ENCODE assay signal across 26 cellular contexts in the genomic region with DNA sequence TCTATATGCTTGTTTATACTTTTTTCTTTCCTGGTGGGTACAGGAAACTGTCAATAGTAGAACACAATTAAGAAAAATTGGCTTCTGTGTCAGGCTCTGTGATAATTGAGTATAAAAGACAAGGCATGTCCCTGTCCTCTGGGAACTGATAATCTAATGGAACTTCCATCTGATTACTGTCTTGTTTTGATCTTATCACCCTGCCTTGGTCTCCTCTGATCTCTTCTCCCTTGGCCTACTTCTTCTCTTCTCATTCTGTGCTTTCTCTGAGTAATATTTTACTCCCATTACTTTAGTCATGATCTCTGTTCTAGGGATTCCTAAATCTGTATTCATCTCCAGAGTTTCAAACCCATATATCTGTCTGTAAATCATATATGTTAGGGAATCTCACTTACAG.
"Had no signal": no experiment of that assay in that cellular context is flagged by ENCODE, and none has a peak within 500 bp of the region (broad histone marks: within the 10 kb centered on the region; RNA-seq: fewer than 3 reads in every experiment).

No MANE protein-coding gene starts in this region.

- H3K9me3 ChIP-seq: left lung, lower lobe of right lung, ovary, right atrium auricular region, right lobe of liver, stomach, testis, thyroid gland, transverse colon, upper lobe of left lung, vagina had no signal

- H3K9me3 Mint-ChIP-seq: immature natural killer cell; naive thymus-derived CD8-positive, alpha-beta T cell; nephron; stimulated activated memory B cell treated with anti-CD40 and anti-IgM and Interleukin-4, amounts not matched to agents 10 μg/mL and 1 μg/mL and 100 μg/mL, for 72 hours had no signal

- H3K27ac Mint-ChIP-seq: nephron; progenitor cell of endocrine pancreas; stimulated activated memory B cell treated with anti-CD40 and anti-IgM and Interleukin-4, amounts not matched to agents 10 μg/mL and 1 μg/mL and 100 μg/mL, for 72 hours had no signal

- H3K27me3 Mint-ChIP-seq: naive thymus-derived CD8-positive, alpha-beta T cell; progenitor cell of endocrine pancreas; stimulated activated memory B cell treated with anti-CD40 and anti-IgM and Interleukin-4, amounts not matched to agents 10 μg/mL and 1 μg/mL and 100 μg/mL, for 72 hours had no signal

- DNase-seq: hippocampal formation; immature natural killer cell; kidney; left colon; left lung; lower lobe of right lung; mammary epithelial cell; mesenchymal stem cell; naive thymus-derived CD8-positive, alpha-beta T cell; ovary; right lobe of liver; stimulated activated CD4-positive, alpha-beta T cell treated with anti-CD3 and anti-CD28 coated beads, Interleukin-1b, Interleukin-23, amount 100 ng/mL, for 48 hours; stimulated activated CD4-positive, alpha-beta T cell treated with anti-CD3 and anti-CD28 coated beads, Interleukin-2, amount 100 ng/mL, for 48 hours; stimulated activated CD4-positive, alpha-beta T cell treated with anti-CD3 and anti-CD28 coated beads, Interleukin-4, amount 100 ng/mL, for 4 hours; stimulated activated CD8-positive, alpha-beta memory T cell treated with anti-CD3 and anti-CD28 coated beads, Interleukin-4, amount 100 ng/mL, for 48 hours; stimulated activated naive CD8-positive, alpha-beta T cell treated with anti-CD3 and anti-CD28 coated beads, Interleukin-15, Interleukin-2, amounts not matched to agents 100 U/mL and 50 U/mL, for 24 hours; stomach; testis; thyroid gland; transverse colon; upper lobe of left lung had no signal

- H3K4me1 Mint-ChIP-seq: nephron; stimulated activated memory B cell treated with anti-CD40 and anti-IgM and Interleukin-4, amounts not matched to agents 10 μg/mL and 1 μg/mL and 100 μg/mL, for 72 hours had no signal

- ATAC-seq: left colon; left lung; lower lobe of right lung; naive thymus-derived CD8-positive, alpha-beta T cell; right lobe of liver; stimulated activated memory B cell treated with anti-CD40 and anti-IgM and Interleukin-4, amounts not matched to agents 10 μg/mL and 1 μg/mL and 100 μg/mL, for 72 hours; stimulated activated naive CD8-positive, alpha-beta T cell treated with anti-CD3 and anti-CD28 coated beads, Interleukin-15, Interleukin-2, amounts not matched to agents 100 U/mL and 50 U/mL, for 24 hours had no signal

- H3K4me3 Mint-ChIP-seq: immature natural killer cell; nephron; stimulated activated memory B cell treated with anti-CD40 and anti-IgM and Interleukin-4, amounts not matched to agents 10 μg/mL and 1 μg/mL and 100 μg/mL, for 72 hours had no signal
